ENCODE assay signal across 11 cellular contexts in the genomic region with DNA sequence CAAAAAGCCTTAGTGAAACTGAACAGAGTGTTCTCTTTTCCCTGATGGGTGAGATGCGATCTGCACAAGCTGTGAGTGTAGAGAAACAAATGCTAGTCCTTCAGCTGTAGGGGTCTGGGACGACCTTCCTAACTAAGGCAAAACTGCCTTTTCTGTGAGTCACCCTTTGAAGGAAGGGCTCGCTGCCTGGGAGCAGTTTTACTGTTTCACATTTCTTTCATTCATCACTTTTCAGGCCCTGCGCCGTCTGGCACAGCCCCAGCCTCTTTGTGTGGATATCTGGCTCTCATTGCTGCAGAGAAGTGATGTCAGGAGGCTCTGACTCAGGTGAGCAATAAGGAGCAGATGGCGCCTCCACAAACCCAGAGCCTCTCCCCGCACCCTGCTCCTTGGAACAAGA. TPM values are rescaled to one million over a fixed set of nuclear protein-coding genes. Genes with fewer than 3 reads are reported as not detected.
DNase-seq lines count a peak whose midpoint lies in the region; ATAC-seq and TF ChIP-seq lines count a peak whose summit lies in the region.
"Had no signal": no experiment of that assay in that cellular context is flagged by ENCODE, and none has a peak within 500 bp of the region (broad histone marks: within the 10 kb centered on the region; RNA-seq: fewer than 3 reads in every experiment).

No MANE protein-coding gene starts in this region.

- H3K36me3 Mint-ChIP-seq in effector memory CD8-positive, alpha-beta T cell (ENCODE audit: insufficient read depth), result no peaks in the 10 kb centered on the region

- H3K4me3 Mint-ChIP-seq in stimulated activated naive CD8-positive, alpha-beta T cell treated with anti-CD3 and anti-CD28 coated beads, Interleukin-15, amount 100 ng/mL, for 72 hours, result no peak overlapping the region
- H3K4me3 Mint-ChIP-seq in effector memory CD8-positive, alpha-beta T cell, result no peak overlapping the region

- H3K27ac Mint-ChIP-seq in stimulated activated naive CD8-positive, alpha-beta T cell treated with anti-CD3 and anti-CD28 coated beads, Interleukin-15, amount 100 ng/mL, for 72 hours, result no peak overlapping the region
- H3K27ac Mint-ChIP-seq in effector memory CD8-positive, alpha-beta T cell, result no peak overlapping the region

- H3K36me3 ChIP-seq in WERI-Rb-1 (no peaks in the 10 kb centered on the region), smooth muscle cell (ENCODE audit: low read depth) (no peaks in the 10 kb centered on the region), colonic mucosa (no peaks in the 10 kb centered on the region)

- H3K4me2 ChIP-seq in smooth muscle cell, result peak overlapping the region; percentile 79

- WGBS in smooth muscle cell (ENCODE audit: low lambda C conversion rate), result 4% methylated on average over 7 of the region's 7 CpGs

- H3K27me3 Mint-ChIP-seq in stimulated activated naive CD8-positive, alpha-beta T cell treated with anti-CD3 and anti-CD28 coated beads, Interleukin-15, amount 100 ng/mL, for 72 hours, result peaks cover 30% of the 10 kb centered on the region
- H3K27me3 Mint-ChIP-seq in effector memory CD8-positive, alpha-beta T cell, result peaks cover 22 to 55% of the 10 kb centered on the region in 2 donors

- H3K4me3 ChIP-seq in WERI-Rb-1 (ENCODE audit: low read depth, low read length), result no peak overlapping the region
- peak overlapping the region; percentile 12 for H3K4me3 ChIP-seq in smooth muscle cell
- H3K4me3 ChIP-seq in colonic mucosa, result no peak overlapping the region

- H3K4me1 Mint-ChIP-seq in stimulated activated naive CD8-positive, alpha-beta T cell treated with anti-CD3 and anti-CD28 coated beads, Interleukin-15, amount 100 ng/mL, for 72 hours, result no peaks in the 10 kb centered on the region
- H3K4me1 Mint-ChIP-seq in effector memory CD8-positive, alpha-beta T cell (ENCODE audit: low read depth in 2 of 2), result no peaks in the 10 kb centered on the region

- peaks cover 8% of the 10 kb centered on the region for H3K79me2 ChIP-seq in smooth muscle cell (ENCODE audit: low read depth)

- H3K9ac ChIP-seq in smooth muscle cell (ENCODE audit: low read depth), result no peak overlapping the region
- H3K9ac ChIP-seq in colonic mucosa (ENCODE audit: low read depth in 2 of 2, low read length in 2 of 2), result no peak overlapping the region

- no peaks in the 10 kb centered on the region for H3K27me3 ChIP-seq in WERI-Rb-1 (ENCODE audit: insufficient read depth, low read depth, severe bottlenecking)
- H3K27me3 ChIP-seq in smooth muscle cell (ENCODE audit: low read depth), result no peaks in the 10 kb centered on the region
- H3K27me3 ChIP-seq in colonic mucosa, result no peaks in the 10 kb centered on the region

- H4K20me1 ChIP-seq in smooth muscle cell (ENCODE audit: low read depth), result no peaks in the 10 kb centered on the region

- H3K4me1 ChIP-seq in smooth muscle cell (ENCODE audit: low read depth) (peaks cover 20% of the 10 kb centered on the region), colonic mucosa (no peaks in the 10 kb centered on the region)

- TF ChIP-seq CTCF in WERI-Rb-1 (IDR thresholded peaks at IDR 0.05; ENCODE audit: low read depth, low read length) (no peak), smooth muscle cell (IDR thresholded peaks at IDR 0.05; ENCODE audit: borderline replicate concordance, insufficient read depth, poor library complexity, severe bottlenecking) (no peak), colonic mucosa (IDR thresholded peaks at IDR 0.05) (no peak)

- peaks cover 9% of the 10 kb centered on the region for H3F3A ChIP-seq in smooth muscle cell (ENCODE audit: low read depth)

- no peak for ATAC-seq in stimulated activated naive CD8-positive, alpha-beta T cell treated with anti-CD3 and anti-CD28 coated beads, Interleukin-15, amount 100 ng/mL, for 72 hours
- no peak for ATAC-seq in effector memory CD8-positive, alpha-beta T cell (replicated peaks)
- ATAC-seq in GM21526 (IDR thresholded peaks at IDR 0.05; ENCODE audit: low FRiP score, unreplicated experiment), result no peak

- peak overlapping the region; percentile 69 for H3K27ac ChIP-seq in WERI-Rb-1
- H3K27ac ChIP-seq in smooth muscle cell (ENCODE audit: low read depth), result peak overlapping the region; percentile 91
- no peak overlapping the region for H3K27ac ChIP-seq in colonic mucosa
- H3K27ac ChIP-seq: HL-60 had no signal

- H2AFZ ChIP-seq in smooth muscle cell (ENCODE audit: low read depth), result no peak overlapping the region

- DNase-seq in GM04503 (ENCODE audit: low read depth), result peak; percentile 84
- peak; percentile 86 for DNase-seq in WERI-Rb-1
- peak; percentile 96 for DNase-seq in glomerular visceral epithelial cell (ENCODE audit: extremely low spot score)
- DNase-seq in smooth muscle cell (lab: John Stamatoyannopoulos, UW; ENCODE audit: unreplicated experiment), result no peak
- no peak for DNase-seq in stimulated activated naive CD8-positive, alpha-beta T cell treated with anti-CD3 and anti-CD28 coated beads, Interleukin-15, amount 100 ng/mL, for 72 hours
- DNase-seq in effector memory CD8-positive, alpha-beta T cell, result no peak
- DNase-seq in colonic mucosa, result no peak
- DNase-seq: activated effector memory CD4-positive, alpha-beta T cell treated with anti-CD3 and anti-CD28 coated beads, Interleukin-2, amount 50 U/mL, for 16 hours; NCI-H510A had no signal

- no peaks in the 10 kb centered on the region for H3K9me3 ChIP-seq in WERI-Rb-1 (ENCODE audit: severe bottlenecking)
- no peaks in the 10 kb centered on the region for H3K9me3 ChIP-seq in smooth muscle cell (replicated peaks; ENCODE audit: low read depth)
- no peaks in the 10 kb centered on the region for H3K9me3 ChIP-seq in colonic mucosa

- peaks cover under 1 to 8% of the 10 kb centered on the region in 2 donors for H3K9me3 Mint-ChIP-seq in stimulated activated naive CD8-positive, alpha-beta T cell treated with anti-CD3 and anti-CD28 coated beads, Interleukin-15, amount 100 ng/mL, for 72 hours
- H3K9me3 Mint-ChIP-seq in effector memory CD8-positive, alpha-beta T cell, result peaks cover 0 to 1% of the 10 kb centered on the region in 2 donors

- intact Hi-C loops in colonic mucosa (cut with DNase I), result no loop called here

RNA-seq across cellular contexts. Expression of gene HS3ST3A1, which starts 57.4 kb away (rescaled TPM):
- 18.0 and 19.5 TPM in 2 replicates for total RNA-seq in smooth muscle cell
- polyA plus RNA-seq in smooth muscle cell, result 24.2 and 25.1 TPM in 2 replicates
- under 1 TPM; 0.48 to 0.91 TPM for total RNA-seq in colonic mucosa

Comparison
In these comparisons a context has a peak if more than half of its experiments do, and no peak if none do; other contexts are left out.
1. DNase-seq: peak in GM04503 (single experiment), WERI-Rb-1 (single experiment) and glomerular visceral epithelial cell (single experiment); none in smooth muscle cell (single experiment), stimulated activated naive CD8-positive, alpha-beta T cell treated with anti-CD3 and anti-CD28 coated beads, Interleukin-15, amount 100 ng/mL, for 72 hours (0 of 2), effector memory CD8-positive, alpha-beta T cell (0 of 3) and colonic mucosa (single experiment).